In the genomic region with DNA sequence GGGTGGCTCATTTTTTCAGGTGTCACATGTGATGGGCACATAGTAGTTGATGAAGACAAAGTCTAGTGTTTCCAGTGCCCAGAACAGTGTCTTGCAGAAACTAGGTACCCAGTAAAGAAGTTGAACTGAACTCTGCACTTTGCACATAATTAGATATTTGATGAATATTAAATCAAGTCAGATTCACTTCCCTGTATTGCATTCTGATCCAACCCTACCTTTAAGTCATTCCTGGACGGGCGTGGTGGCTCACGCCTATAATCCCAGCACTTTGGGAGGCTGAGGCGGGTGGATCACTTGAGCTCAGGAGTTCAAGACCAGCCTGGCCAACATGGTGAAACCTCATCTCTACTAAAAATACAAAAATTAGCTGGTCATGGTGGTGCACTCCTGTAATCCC, we compare ENCODE assay signal across 7 cellular contexts. TPM values are rescaled to one million over a fixed set of nuclear protein-coding genes. Genes with fewer than 3 reads are reported as not detected.
A peak's percentile ranks its signal among the peaks of the same experiment; 100 is the strongest.
DNase-seq lines count a peak whose midpoint lies in the region; ATAC-seq, FAIRE-seq and TF ChIP-seq lines count a peak whose summit lies in the region.
"Not testable (repeated sequence)": the region's sequence is repeated elsewhere in the genome, so short reads cannot be mapped to it uniquely, and the experiment has no call there.
"Had no signal": no experiment of that assay in that cellular context is flagged by ENCODE, and none has a peak within 500 bp of the region (broad histone marks: within the 10 kb centered on the region; RNA-seq: fewer than 3 reads in every experiment).

No MANE protein-coding gene starts in this region.

- ATAC-seq in left colon: peak; percentile 69
- ATAC-seq in mucosa of descending colon: peak; percentile 30

- not testable (repeated sequence) for H3K4me3 ChIP-seq in mucosa of descending colon; small intestine (ENCODE audit: low read depth in 1 of 2, low read length in 2 of 2)

- TF ChIP-seq CTCF in mucosa of descending colon (IDR thresholded peaks at IDR 0.05): not testable (repeated sequence)

- H3K4me1 ChIP-seq in mucosa of descending colon (ENCODE audit: low read depth); small intestine (ENCODE audit: control insufficient read depth in 2 of 2, insufficient read depth in 1 of 2, low read depth in 1 of 2, low read length in 1 of 2): not testable (repeated sequence)

- not testable (repeated sequence) for H3K9me3 ChIP-seq in mucosa of descending colon; small intestine (ENCODE audit: control insufficient read depth, low read depth)

- not testable (repeated sequence) for FAIRE-seq in small intestine (lab: Jason Lieb, UNC)

- H3K27ac ChIP-seq in small intestine (ENCODE audit: low read depth in 1 of 2, low read length in 1 of 2): not testable (repeated sequence)

- not testable (repeated sequence) for H3K36me3 ChIP-seq in mucosa of descending colon (ENCODE audit: low read depth); small intestine (ENCODE audit: control insufficient read depth in 2 of 2, insufficient read depth in 2 of 2, low read length in 2 of 2)

- 11 to 66% (median 33%) methylated on average over 4 of the region's 4 CpGs for WGBS in small intestine, 3 donors

- not testable (repeated sequence) for DNase-seq in left colon, mucosa of descending colon
- DNase-seq in mesenteric fat pad (ENCODE audit: low spot score) (peak; percentile 53), small intestine (peak; percentile 85)

- intact Hi-C loops in left colon (cut with DNase I, micrococcal nuclease); mucosa of descending colon (cut with DNase I, micrococcal nuclease): not testable (repeated sequence)

- H3K27me3 ChIP-seq in small intestine (ENCODE audit: control insufficient read depth in 2 of 2, insufficient read depth in 2 of 2, low read length in 2 of 2): peaks cover 0 to 11% of the 10 kb centered on the region in 2 donors

RNA-seq across cellular contexts. Expression of gene TST, which starts 30.2 kb away (rescaled TPM):
- 100 to 1,000 TPM; 507 to 576 TPM for total RNA-seq in left colon
- 58.5 TPM for total RNA-seq in mesenteric fat pad
- total RNA-seq in mucosa of descending colon: 100 to 1,000 TPM; 170 to 494 (median 337) TPM
- polyA plus RNA-seq in small intestine: 100 to 1,000 TPM; 201 to 526 (median 507) TPM
- total RNA-seq: CD4-positive, alpha-beta T cell; CD4-positive, CD25-positive, alpha-beta regulatory T cell; CD8-positive, alpha-beta T cell had no signal

RNA-seq across cellular contexts. Expression of gene MPST, which starts 30.5 kb away (rescaled TPM):
- total RNA-seq in left colon: 100 to 1,000 TPM; 221 to 250 TPM
- 63.8 TPM for total RNA-seq in mesenteric fat pad
- total RNA-seq in mucosa of descending colon: 100 to 1,000 TPM; 135 to 224 (median 186) TPM
- 100 to 1,000 TPM; 213 to 549 (median 397) TPM for polyA plus RNA-seq in small intestine
